1 cellular context compared by ENCODE assay signal in the genomic region with DNA sequence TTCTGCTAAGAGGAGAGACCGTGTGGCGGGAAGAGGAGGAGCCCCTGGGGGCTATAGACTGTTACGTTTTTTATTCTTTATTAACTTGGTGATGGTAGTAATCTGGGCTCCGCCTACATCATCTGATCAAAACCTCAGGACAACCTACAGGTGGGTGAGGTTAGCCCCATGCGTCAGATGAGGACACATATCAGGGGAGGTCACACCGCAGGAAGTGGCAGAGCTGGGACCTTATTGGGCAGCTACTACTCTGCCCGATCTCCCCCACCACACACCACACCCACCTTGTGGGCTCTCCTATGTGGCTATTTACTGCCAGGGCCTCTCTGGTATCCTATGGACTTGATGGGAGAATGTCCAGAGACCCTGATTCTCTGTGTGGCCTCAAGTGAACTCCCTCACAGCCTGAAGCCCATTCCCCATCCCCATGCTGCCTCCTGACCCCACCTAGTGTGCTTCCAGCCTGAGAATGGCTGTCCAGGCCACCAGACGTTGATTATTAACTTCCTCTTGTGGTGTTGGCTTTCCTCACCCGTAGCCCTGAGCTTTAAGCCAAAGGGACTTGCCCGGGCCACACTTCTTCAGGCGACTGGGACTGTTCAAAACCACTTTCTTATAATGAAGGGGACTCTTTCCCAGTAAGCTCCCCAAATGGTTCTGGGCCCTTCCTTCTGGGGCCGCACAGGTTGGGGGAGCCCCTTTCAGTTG.
TF ChIP-seq lines count a peak whose summit lies in the region.

No MANE protein-coding gene starts in this region.

TF ChIP-seq in HEK293, 187 proteins besides CTCF, POLR2A, EP300 and RAD21 (continued from another document):
- TF ChIP-seq ZNF629 (tag by site-specific recombination; IDR thresholded peaks at IDR 0.05) (no peak), ZFP3 (tag by site-specific recombination; IDR thresholded peaks at IDR 0.05; ENCODE audit: low read depth) (no peak), ZNF266 (tag by site-specific recombination; IDR thresholded peaks at IDR 0.05; ENCODE audit: low read depth) (no peak), ZNF768 (tag by site-specific recombination; IDR thresholded peaks at IDR 0.05) (no peak), ZNF549 (tag by site-specific recombination; IDR thresholded peaks at IDR 0.05) (no peak), ZNF202 (tag by site-specific recombination; IDR thresholded peaks at IDR 0.05; ENCODE audit: borderline replicate concordance) (no peak), ZNF623 (tag by site-specific recombination; IDR thresholded peaks at IDR 0.05) (no peak), SCRT1 (tag by site-specific recombination; IDR thresholded peaks at IDR 0.05; ENCODE audit: borderline replicate concordance) (peak; percentile 56; the same call in 1 of the 2 replicates), KLF8 (tag by site-specific recombination; IDR thresholded peaks at IDR 0.05) (0 out of 2 replicates have a peak, but pooled peaks have one; percentile 3), ZNF530 (tag by site-specific recombination; IDR thresholded peaks at IDR 0.05; ENCODE audit: low read depth) (no peak), SP3 (tag by site-specific recombination; IDR thresholded peaks at IDR 0.05) (peak; percentile 35; the same call in 1 of the 2 replicates)
